Comparison of ENCODE assay signal across 10 cellular contexts in the genomic region with DNA sequence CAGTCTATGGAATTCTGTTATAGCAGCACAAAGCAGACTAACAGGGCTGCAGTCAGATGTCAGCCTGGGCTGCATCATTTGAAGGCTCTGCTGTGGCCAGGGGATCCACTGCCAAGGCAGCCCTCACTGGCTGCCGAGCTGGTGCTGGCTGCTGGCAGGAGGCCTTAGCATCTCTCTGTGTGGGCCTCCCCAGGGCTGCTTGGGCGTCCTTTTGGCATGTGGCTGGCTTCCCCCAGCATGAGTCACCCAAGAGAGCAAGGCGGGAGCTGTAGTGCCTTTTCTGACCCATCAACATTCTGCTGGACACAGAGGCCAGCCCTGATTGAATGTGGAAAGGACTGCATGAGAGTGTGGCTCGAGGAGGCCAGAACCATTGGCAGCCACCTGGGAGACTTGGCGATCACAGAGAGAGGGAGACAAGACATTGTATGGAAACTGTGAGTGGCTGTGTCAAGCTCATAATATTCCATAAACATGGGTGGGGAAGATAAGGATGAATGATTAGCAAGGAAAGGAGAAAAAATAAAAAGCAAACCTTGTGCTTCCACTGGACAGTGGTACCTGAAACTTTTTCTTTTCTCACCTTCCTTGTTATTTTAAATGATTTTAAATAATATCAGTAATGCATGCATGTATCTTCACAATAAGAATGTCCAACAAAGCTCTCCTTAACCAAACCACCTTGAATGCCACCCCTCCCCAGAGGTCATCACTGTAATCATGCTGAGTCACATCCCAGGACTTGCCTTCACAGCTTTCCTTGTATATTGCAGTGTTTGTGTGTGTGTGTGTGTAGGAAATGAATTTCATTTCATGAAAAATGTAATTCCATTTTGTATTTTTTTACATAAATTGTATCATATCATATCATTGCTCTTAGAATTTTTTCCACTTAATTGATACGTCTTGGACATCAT. TPM values are rescaled to one million over a fixed set of nuclear protein-coding genes. Genes with fewer than 3 reads are reported as not detected.
A peak's percentile ranks its signal among the peaks of the same experiment; 100 is the strongest.
DNase-seq lines count a peak whose midpoint lies in the region; ATAC-seq and TF ChIP-seq lines count a peak whose summit lies in the region.
"Had no signal": no experiment of that assay in that cellular context is flagged by ENCODE, and none has a peak within 500 bp of the region (broad histone marks: within the 10 kb centered on the region; RNA-seq: fewer than 3 reads in every experiment).

No MANE protein-coding gene starts in this region.

- peaks cover 8% of the 10 kb centered on the region for H3K27me3 Mint-ChIP-seq in CD4-positive, CD25-positive, alpha-beta regulatory T cell
- H3K27me3 Mint-ChIP-seq in activated CD4-positive, alpha-beta memory T cell treated with anti-CD3 and anti-CD28 coated beads for 36 hours, result peaks cover 5% of the 10 kb centered on the region

- POLR2A ChIA-PET in HEK293T (lab: Yijun Ruan, JAX), result no interaction called here
- POLR2A ChIA-PET in activated CD4-positive, alpha-beta memory T cell treated with anti-CD3 and anti-CD28 coated beads for 36 hours (lab: Charles Lee), result no interaction called here

- H3K36me3 Mint-ChIP-seq in CD4-positive, CD25-positive, alpha-beta regulatory T cell, result no peaks in the 10 kb centered on the region
- H3K36me3 Mint-ChIP-seq in activated CD4-positive, alpha-beta memory T cell treated with anti-CD3 and anti-CD28 coated beads for 36 hours, result no peaks in the 10 kb centered on the region

- intact Hi-C loops in activated CD4-positive, alpha-beta memory T cell treated with anti-CD3 and anti-CD28 coated beads for 36 hours (cut with micrococcal nuclease), result no loop called here

- H3K9me3 ChIP-seq in CD4-positive, CD25-positive, alpha-beta regulatory T cell (ENCODE audit: control insufficient read depth in 2 of 2, low read length in 2 of 2), result no peaks in the 10 kb centered on the region

- H3K9me3 Mint-ChIP-seq in CD4-positive, CD25-positive, alpha-beta regulatory T cell, result peaks cover 0 to 1% (median 0%) of the 10 kb centered on the region in 7 donors
- H3K9me3 Mint-ChIP-seq in activated CD4-positive, alpha-beta memory T cell treated with anti-CD3 and anti-CD28 coated beads for 36 hours, result no peaks in the 10 kb centered on the region
- H3K9me3 Mint-ChIP-seq: dendritic cell treated with granulocyte-macrophage colony-stimulating factor and Interleukin-4, amounts not matched to agents 40 ng/mL and 50 ng/mL, for 4 days had no signal

- H3K36me3 ChIP-seq in CD4-positive, CD25-positive, alpha-beta regulatory T cell (ENCODE audit: control insufficient read depth, insufficient read depth, low read length), result no peaks in the 10 kb centered on the region

- no peak overlapping the region for H3K27ac ChIP-seq in CD4-positive, CD25-positive, alpha-beta regulatory T cell (ENCODE audit: insufficient read depth, low read length, poor library complexity, severe bottlenecking)

- no peaks in the 10 kb centered on the region for H3K4me1 ChIP-seq in CD4-positive, CD25-positive, alpha-beta regulatory T cell (ENCODE audit: control insufficient read depth, insufficient read depth, low read length, poor library complexity, severe bottlenecking)

- peaks cover 5% of the 10 kb centered on the region for H3K27me3 ChIP-seq in CD4-positive, CD25-positive, alpha-beta regulatory T cell (ENCODE audit: control insufficient read depth, insufficient read depth, low read length)

- H3K4me3 Mint-ChIP-seq in CD4-positive, CD25-positive, alpha-beta regulatory T cell, result no peak overlapping the region
- no peak overlapping the region for H3K4me3 Mint-ChIP-seq in activated CD4-positive, alpha-beta memory T cell treated with anti-CD3 and anti-CD28 coated beads for 36 hours
- H3K4me3 Mint-ChIP-seq: dendritic cell treated with granulocyte-macrophage colony-stimulating factor and Interleukin-4, amounts not matched to agents 40 ng/mL and 50 ng/mL, for 4 days had no signal

- no peaks in the 10 kb centered on the region for H3K4me1 Mint-ChIP-seq in CD4-positive, CD25-positive, alpha-beta regulatory T cell
- no peaks in the 10 kb centered on the region for H3K4me1 Mint-ChIP-seq in activated CD4-positive, alpha-beta memory T cell treated with anti-CD3 and anti-CD28 coated beads for 36 hours (ENCODE audit: low read depth)

- DNase-seq in CD4-positive, CD25-positive, alpha-beta regulatory T cell, result no peak
- DNase-seq in RPMI7951 (ENCODE audit: low read depth) (peak; percentile 99), fibroblast of the conjunctiva (ENCODE audit: low read depth) (peak; percentile 92), occipital lobe (lab: John Stamatoyannopoulos, UW) (peak; percentile 58), HEK293T (ENCODE audit: extremely low spot score) (no peak), NCI-H1417 treated with DMSO at 0.1 percent for 48 hours (lab: John Stamatoyannopoulos, UW) (no peak)
- DNase-seq in stimulated activated CD4-positive, alpha-beta T cell treated with anti-CD3 and anti-CD28 coated beads, Interleukin-4, amount 100 ng/mL, for 24 hours, result no peak
- DNase-seq in activated CD4-positive, alpha-beta memory T cell treated with anti-CD3 and anti-CD28 coated beads for 36 hours, result no peak

- CTCF ChIA-PET in HEK293T (lab: Yijun Ruan, JAX), result interaction anchor here (0.6 kb wide), 1 partner anchor 24 kb away, joined by 5 read pairs; no protein-coding TSS in a partner anchor
- CTCF ChIA-PET in activated CD4-positive, alpha-beta memory T cell treated with anti-CD3 and anti-CD28 coated beads for 36 hours (lab: Charles Lee), result no interaction called here

- H3K27ac Mint-ChIP-seq in CD4-positive, CD25-positive, alpha-beta regulatory T cell, result peak overlapping the region in 2 of 3 donors; percentile 12 to 65
- no peak overlapping the region for H3K27ac Mint-ChIP-seq in activated CD4-positive, alpha-beta memory T cell treated with anti-CD3 and anti-CD28 coated beads for 36 hours
- H3K27ac Mint-ChIP-seq: dendritic cell treated with granulocyte-macrophage colony-stimulating factor and Interleukin-4, amounts not matched to agents 40 ng/mL and 50 ng/mL, for 4 days had no signal

- no peak for ATAC-seq in CD4-positive, CD25-positive, alpha-beta regulatory T cell (ENCODE audit: low read depth in 2 of 2)

- no peak overlapping the region for H3K4me3 ChIP-seq in CD4-positive, CD25-positive, alpha-beta regulatory T cell (ENCODE audit: low read depth, low read length)
- H3K4me3 ChIP-seq: skin epidermis had no signal

TF ChIP-seq in HEK293T, 16 proteins besides CTCF, POLR2A, EP300 and RAD21:
- no peak for TF ChIP-seq TARDBP (IDR thresholded peaks at IDR 0.05)
- TF ChIP-seq FOXM1 (IDR thresholded peaks at IDR 0.05; ENCODE audit: borderline replicate concordance), result no peak

RNA-seq across cellular contexts. Expression of a gene that starts 55.0 kb away (rescaled TPM):
- total RNA-seq in CD4-positive, CD25-positive, alpha-beta regulatory T cell, result not detected
- not detected for polyA plus RNA-seq in CD4-positive, CD25-positive, alpha-beta regulatory T cell
- total RNA-seq in RPMI7951 (2014; rRNA removed; shearing (Covaris generic)), result 2.8 and 3.8 TPM in 2 replicates
- total RNA-seq in occipital lobe, result not detected
- not detected for total RNA-seq in activated CD4-positive, alpha-beta memory T cell treated with anti-CD3 and anti-CD28 coated beads for 36 hours

RNA-seq across cellular contexts. Expression of a gene that starts 58.6 kb away (rescaled TPM):
- total RNA-seq in CD4-positive, CD25-positive, alpha-beta regulatory T cell, result 68.0 TPM
- polyA plus RNA-seq in CD4-positive, CD25-positive, alpha-beta regulatory T cell, result 10 to 100 TPM; 27.2 to 36.5 (median 30.6) TPM
- total RNA-seq in RPMI7951 (2014; rRNA removed; shearing (Covaris generic)), result 29.3 and 32.4 TPM in 2 replicates
- 43.7 TPM for total RNA-seq in occipital lobe
- total RNA-seq in activated CD4-positive, alpha-beta memory T cell treated with anti-CD3 and anti-CD28 coated beads for 36 hours, result 10 to 100 TPM; 48.5 to 51.0 TPM

Comparison
In these comparisons a context has a peak if more than half of its experiments do, and no peak if none do; other contexts are left out.
1. DNase-seq: peak in RPMI7951 (single experiment), fibroblast of the conjunctiva (single experiment) and occipital lobe (single experiment); none in CD4-positive, CD25-positive, alpha-beta regulatory T cell (0 of 3), HEK293T (single experiment), stimulated activated CD4-positive, alpha-beta T cell treated with anti-CD3 and anti-CD28 coated beads, Interleukin-4, amount 100 ng/mL, for 24 hours (single experiment), NCI-H1417 treated with DMSO at 0.1 percent for 48 hours (single experiment) and activated CD4-positive, alpha-beta memory T cell treated with anti-CD3 and anti-CD28 coated beads for 36 hours (single experiment).